ENCODE assay signal across 11 cellular contexts in genomic region chr21:17463441-17463840, GRCh38. TPM values are rescaled to one million over a fixed set of nuclear protein-coding genes. Genes with fewer than 3 reads are reported as not detected.
A peak's percentile ranks its signal among the peaks of the same experiment; 100 is the strongest.
DNase-seq lines count a peak whose midpoint lies in the region; ATAC-seq, FAIRE-seq and TF ChIP-seq lines count a peak whose summit lies in the region.
"Had no signal": no experiment of that assay in that cellular context is flagged by ENCODE, and none has a peak within 500 bp of the region (broad histone marks: within the 10 kb centered on the region; RNA-seq: fewer than 3 reads in every experiment).

No MANE protein-coding gene starts in this region.

- no peak overlapping the region for H3K4me3 Mint-ChIP-seq in activated T-helper 17 cell treated with anti-CD3 and anti-CD28 coated beads, Interleukin-2, amount 50 U/mL, for 72 hours
- H3K4me3 Mint-ChIP-seq: stimulated activated naive CD8-positive, alpha-beta T cell treated with anti-CD3 and anti-CD28 coated beads, Interleukin-15, Interleukin-2, amounts not matched to agents 100 ng/mL and 50 ng/mL, for 24 hours had no signal

- CTCF ChIA-PET in HEK293 (lab: Yijun Ruan, JAX): interaction anchor here (0.7 kb wide), 1 partner anchor 49 kb away, joined by 3 read pairs; no protein-coding TSS in a partner anchor

- intact Hi-C loops in testis (cut with DNase I; ENCODE audit: low total_unique reads): no loop called here

- POLR2A ChIA-PET in HEK293 (lab: Yijun Ruan, JAX): no interaction called here

- H3K36me3 Mint-ChIP-seq in activated T-helper 17 cell treated with anti-CD3 and anti-CD28 coated beads, Interleukin-2, amount 50 U/mL, for 72 hours (ENCODE audit: low read depth): no peaks in the 10 kb centered on the region

- ATAC-seq in activated T-helper 17 cell treated with anti-CD3 and anti-CD28 coated beads, Interleukin-2, amount 50 U/mL, for 72 hours (replicated peaks): peak; percentile 29
- no peak for ATAC-seq in GM18517 (IDR thresholded peaks at IDR 0.05; ENCODE audit: unreplicated experiment)
- no peak for ATAC-seq in stimulated activated naive CD8-positive, alpha-beta T cell treated with anti-CD3 and anti-CD28 coated beads, Interleukin-15, Interleukin-2, amounts not matched to agents 100 U/mL and 50 U/mL, for 24 hours

- DNase-seq in glomerular visceral epithelial cell (ENCODE audit: extremely low spot score) (peak; percentile 47), testis (peak; percentile 74), NCI-H1105 treated with DMSO at 0.1 percent for 48 hours (lab: John Stamatoyannopoulos, UW) (no peak), GM19239 (ENCODE audit: insufficient read length, low spot score) (no peak)
- no peak for DNase-seq in stimulated activated naive CD8-positive, alpha-beta T cell treated with anti-CD3 and anti-CD28 coated beads, Interleukin-15, Interleukin-2, amounts not matched to agents 100 U/mL and 50 U/mL, for 24 hours
- DNase-seq: activated CD4-positive, CD25-positive, alpha-beta regulatory T cell had no signal

- H3K36me3 ChIP-seq in HEK293 (ENCODE audit: control insufficient read depth in 2 of 2, insufficient read depth in 1 of 2, low read length in 2 of 2) (no peaks in the 10 kb centered on the region), testis (ENCODE audit: low read depth, missing control alignments) (no peaks in the 10 kb centered on the region)

- no peak overlapping the region for H3K27ac ChIP-seq in HEK293 (ENCODE audit: extremely low read depth, low read depth, low read length)
- peak overlapping the region in 1 of 2 donors; percentile 7 for H3K27ac ChIP-seq in testis

- no peaks in the 10 kb centered on the region for H3K27me3 ChIP-seq in testis

- peaks cover 17% of the 10 kb centered on the region for H3K4me1 ChIP-seq in HEK293 (ENCODE audit: control insufficient read depth, insufficient read depth, low read length)
- H3K4me1 ChIP-seq in testis: peaks cover 3% of the 10 kb centered on the region

- H3K9me3 ChIP-seq in HEK293 (ENCODE audit: control insufficient read depth, insufficient read depth, low read depth, low read length): no peaks in the 10 kb centered on the region
- no peaks in the 10 kb centered on the region for H3K9me3 ChIP-seq in testis

- TF ChIP-seq CTCF in HEK293 (tag by site-specific recombination; IDR thresholded peaks at IDR 0.05) (no peak), testis (IDR thresholded peaks at IDR 0.05) (no peak)

- no peak for FAIRE-seq in GM19239 (lab: Jason Lieb, UNC)

- H3K4me1 Mint-ChIP-seq in activated T-helper 17 cell treated with anti-CD3 and anti-CD28 coated beads, Interleukin-2, amount 50 U/mL, for 72 hours: no peaks in the 10 kb centered on the region

- 56 to 65% methylated on average over 4 of the region's 4 CpGs for WGBS in testis, 2 donors

- H3K27ac Mint-ChIP-seq in activated T-helper 17 cell treated with anti-CD3 and anti-CD28 coated beads, Interleukin-2, amount 50 U/mL, for 72 hours: no peak overlapping the region
- H3K27ac Mint-ChIP-seq: stimulated activated naive CD8-positive, alpha-beta T cell treated with anti-CD3 and anti-CD28 coated beads, Interleukin-15, Interleukin-2, amounts not matched to agents 100 ng/mL and 50 ng/mL, for 24 hours had no signal

- no peaks in the 10 kb centered on the region for H3K9me3 Mint-ChIP-seq in activated T-helper 17 cell treated with anti-CD3 and anti-CD28 coated beads, Interleukin-2, amount 50 U/mL, for 72 hours
- H3K9me3 Mint-ChIP-seq: stimulated activated naive CD8-positive, alpha-beta T cell treated with anti-CD3 and anti-CD28 coated beads, Interleukin-15, Interleukin-2, amounts not matched to agents 100 ng/mL and 50 ng/mL, for 24 hours had no signal

- no peaks in the 10 kb centered on the region for H3K27me3 Mint-ChIP-seq in activated T-helper 17 cell treated with anti-CD3 and anti-CD28 coated beads, Interleukin-2, amount 50 U/mL, for 72 hours

- TF ChIP-seq POLR2A in testis (IDR thresholded peaks at IDR 0.05): no peak

- H3K4me3 ChIP-seq in HEK293 (ENCODE audit: low read depth, low read length): no peak overlapping the region
- no peak overlapping the region for H3K4me3 ChIP-seq in testis
- H3K4me3 ChIP-seq: skin epidermis had no signal

TF ChIP-seq in HEK293, 187 proteins besides CTCF, POLR2A, EP300 and RAD21:
- TF ChIP-seq ZNF670 (tag by site-specific recombination; IDR thresholded peaks at IDR 0.05; ENCODE audit: low read depth) (no peak), ZFHX2 (tag by site-specific recombination; conservative IDR thresholded peaks at IDR 0.05) (peak; percentile 50; the same call in 1 of the 2 replicates)

RNA-seq across cellular contexts. Expression of gene CXADR, which starts 49.4 kb away (rescaled TPM):
- under 1 TPM; 0.37 to 0.76 TPM for total RNA-seq in activated T-helper 17 cell treated with anti-CD3 and anti-CD28 coated beads, Interleukin-2, amount 50 U/mL, for 72 hours
- 10 to 100 TPM; 65.4 to 87.0 TPM for total RNA-seq in testis
- polyA plus RNA-seq in testis (ENCODE audit: insufficient read depth, low read depth, low replicate concordance): 17.6 TPM

Comparison
In these comparisons a context has a peak if more than half of its experiments do, and no peak if none do; other contexts are left out.
1. DNase-seq: peak in glomerular visceral epithelial cell (single experiment) and testis (single experiment); none in stimulated activated naive CD8-positive, alpha-beta T cell treated with anti-CD3 and anti-CD28 coated beads, Interleukin-15, Interleukin-2, amounts not matched to agents 100 U/mL and 50 U/mL, for 24 hours (single experiment), NCI-H1105 treated with DMSO at 0.1 percent for 48 hours (single experiment) and GM19239 (single experiment).
2. RNA of gene CXADR, which starts 49.4 kb away (total RNA-seq): 65.4 to 87.0 TPM in testis; 0.37 to 0.76 TPM in activated T-helper 17 cell treated with anti-CD3 and anti-CD28 coated beads, Interleukin-2, amount 50 U/mL, for 72 hours; every median in the first group is over 10 times any median in the second.